In the genomic region with DNA sequence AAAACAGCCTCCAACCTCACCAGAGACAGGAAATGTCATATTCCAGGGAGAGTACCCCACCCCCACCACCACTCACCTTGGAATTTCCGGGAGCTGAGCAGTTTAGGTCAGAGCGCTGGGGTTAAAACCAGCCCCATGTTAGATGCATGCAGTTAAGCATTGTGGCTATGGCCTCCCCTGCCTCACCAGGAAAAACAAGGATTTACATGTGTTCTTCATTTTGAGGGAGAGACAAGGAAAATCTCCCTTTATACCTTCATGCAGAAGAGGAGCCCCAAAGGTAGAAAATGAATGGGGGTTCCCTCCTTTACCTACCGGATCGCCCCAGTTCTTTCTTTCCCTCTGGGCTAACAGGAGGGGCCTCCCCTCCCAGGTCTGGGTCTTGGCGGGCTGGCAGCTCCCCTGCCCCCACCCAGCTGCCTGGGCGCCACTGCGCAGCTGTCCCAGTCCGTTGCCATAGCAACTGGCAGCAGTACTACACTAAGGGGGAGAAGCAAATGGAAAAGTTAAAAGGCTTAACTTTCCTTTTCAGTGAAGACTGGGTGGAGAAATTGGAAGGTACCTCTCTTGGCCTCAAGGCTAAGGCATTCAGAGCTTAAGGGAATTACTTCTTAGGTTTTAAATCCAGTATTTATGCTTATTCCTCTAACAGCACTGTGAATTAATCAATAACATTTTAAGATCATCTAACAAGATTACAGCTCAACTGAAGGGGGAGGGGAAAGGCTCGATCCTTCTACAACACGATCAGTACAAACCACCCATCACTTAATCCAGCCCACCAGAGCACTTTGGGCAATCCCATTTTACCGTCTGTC, we compare ENCODE assay signal across 9 cellular contexts. TPM values are rescaled to one million over a fixed set of nuclear protein-coding genes. Genes with fewer than 3 reads are reported as not detected.
DNase-seq lines count a peak whose midpoint lies in the region; ATAC-seq and TF ChIP-seq lines count a peak whose summit lies in the region.
"Had no signal": no experiment of that assay in that cellular context is flagged by ENCODE, and none has a peak within 500 bp of the region (broad histone marks: within the 10 kb centered on the region; RNA-seq: fewer than 3 reads in every experiment).

No MANE protein-coding gene starts in this region.

- no peaks in the 10 kb centered on the region for H3K9me3 ChIP-seq in stomach

- peak overlapping the region; percentile 98 for H3K27ac Mint-ChIP-seq in mesothelial cell of epicardium

- peak; percentile 80 for ATAC-seq in HG03280 (IDR thresholded peaks at IDR 0.05; ENCODE audit: unreplicated experiment)

- H3K36me3 Mint-ChIP-seq in mesothelial cell of epicardium: peaks cover 13% of the 10 kb centered on the region

- H3K27ac ChIP-seq in stomach: peak overlapping the region; percentile 61 to 83 (median 78)
- H3K27ac ChIP-seq: C4-2B had no signal

- WGBS in stomach, 5 donors: 10 to 17% (median 12%) methylated on average over 11 of the region's 11 CpGs

- peak overlapping the region; percentile 61 for H3K4me3 Mint-ChIP-seq in mesothelial cell of epicardium

- no peaks in the 10 kb centered on the region for H3K27me3 Mint-ChIP-seq in mesothelial cell of epicardium (ENCODE audit: low read depth)

- peak; percentile 68 for DNase-seq in activated effector memory CD4-positive, alpha-beta T cell treated with anti-CD3 and anti-CD28 coated beads, Interleukin-2, amount 50 U/mL, for 16 hours
- no peak for DNase-seq in activated effector memory CD4-positive, alpha-beta T cell treated with Interleukin-2 at 50 U/mL for 16 hours
- peak; percentile 98 for DNase-seq in NCI-H524 treated with DMSO at 0.1 percent for 48 hours (lab: John Stamatoyannopoulos, UW)
- peak; percentile 20 for DNase-seq in activated T-cell treated with anti-CD3 and anti-CD28 coated beads for 1 hour (ENCODE audit: low read depth)
- DNase-seq in epithelial cell of proximal tubule (ENCODE audit: low read depth): peak; percentile 59
- peak; percentile 70 to 76 for DNase-seq in mesothelial cell of epicardium (ENCODE audit: low spot score in 2 of 2, unreplicated experiment in 2 of 2)
- DNase-seq in stomach: peak; percentile 55

- no peaks in the 10 kb centered on the region for H3K27me3 ChIP-seq in stomach

- TF ChIP-seq POLR2A in stomach (IDR thresholded peaks at IDR 0.05): no peak

- H3K4me1 ChIP-seq in stomach: peaks cover 18 to 56% (median 38%) of the 10 kb centered on the region in 4 donors

- H3K9me3 Mint-ChIP-seq in mesothelial cell of epicardium: no peaks in the 10 kb centered on the region

- H3K4me1 Mint-ChIP-seq in mesothelial cell of epicardium: peaks cover 74% of the 10 kb centered on the region

- peak overlapping the region; percentile 56 for H3K4me3 ChIP-seq in epithelial cell of proximal tubule (ENCODE audit: low read depth, low read length)
- peak overlapping the region; percentile 39 to 42 (median 40) for H3K4me3 ChIP-seq in stomach

- TF ChIP-seq EP300 in stomach (IDR thresholded peaks at IDR 0.05): no peak

- H3K36me3 ChIP-seq in stomach: peaks cover 17 to 34% (median 31%) of the 10 kb centered on the region in 4 donors

- intact Hi-C loops in stomach (cut with DNase I; ENCODE audit: low total_unique reads): no loop called here

- TF ChIP-seq CTCF in epithelial cell of proximal tubule (conservative IDR thresholded peaks at IDR 0.05; ENCODE audit: low read depth, low read length) (no peak), mesothelial cell of epicardium (IDR thresholded peaks at IDR 0.05; ENCODE audit: unreplicated experiment) (no peak), stomach (IDR thresholded peaks at IDR 0.05) (no peak)

RNA-seq across cellular contexts. Expression of a gene that starts 20.5 kb away (rescaled TPM):
- total RNA-seq in epithelial cell of proximal tubule (61.5 and 67.3 TPM in 2 replicates), mesothelial cell of epicardium (209 to 219 TPM (median 217 TPM) in 3 replicates), stomach (10 to 100 TPM in 4 of 5 donors, 1 to 10 TPM in 1; 8.7 to 66.8 (median 29.1) TPM)
- 1 to 10 TPM; 4.9 to 7.6 (median 5.2) TPM for polyA plus RNA-seq in stomach

RNA-seq across cellular contexts. Expression of a gene that starts 21.1 kb away (rescaled TPM):
- total RNA-seq in epithelial cell of proximal tubule (941 and 1,064 TPM in 2 replicates), mesothelial cell of epicardium (2,201 to 2,231 TPM (median 2,205 TPM) in 3 replicates), stomach (100 to 1,000 TPM; 211 to 763 (median 303) TPM)
- 1,000 to 10,000 TPM in 2 of 3 donors, 100 to 1,000 TPM in 1; 960 to 1,103 (median 1,040) TPM for polyA plus RNA-seq in stomach

RNA-seq across cellular contexts. Expression of a gene that starts 41.4 kb away (rescaled TPM):
- total RNA-seq in epithelial cell of proximal tubule (not detected in 2 replicates), mesothelial cell of epicardium (0.45 to 0.75 TPM (median 0.47 TPM) in 3 replicates), stomach (1 to 10 TPM in 1 of 5 donors, under 1 TPM in 1, not detected in 3; 0.37 to 2.0 TPM)
- polyA plus RNA-seq in stomach: under 1 TPM in 2 of 3 donors, not detected in 1; 0.20 to 1.00 TPM
